Comparison of ENCODE assay signal across 19 cellular contexts in the genomic region with DNA sequence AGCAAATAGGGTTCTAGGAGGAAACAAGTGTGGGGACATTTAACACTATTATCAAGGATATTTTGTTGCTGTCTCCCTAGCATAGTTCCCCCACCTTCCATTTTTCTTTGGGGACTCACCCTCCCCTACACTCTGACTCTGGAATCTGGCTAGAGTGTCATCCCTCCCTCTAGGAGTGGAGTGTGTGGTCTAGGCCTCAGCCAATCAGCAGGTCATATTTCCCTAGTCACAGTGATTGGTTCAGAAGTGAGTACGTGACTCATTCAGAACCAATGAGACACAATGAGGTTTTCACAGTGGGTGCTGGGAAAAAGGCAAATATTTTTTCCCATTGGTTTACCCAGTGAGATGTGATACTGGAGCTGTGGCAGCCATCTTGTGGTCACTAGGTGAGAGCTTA.
DNase-seq lines count a peak whose midpoint lies in the region; ATAC-seq and TF ChIP-seq lines count a peak whose summit lies in the region.
"Had no signal": no experiment of that assay in that cellular context is flagged by ENCODE, and none has a peak within 500 bp of the region (broad histone marks: within the 10 kb centered on the region; RNA-seq: fewer than 3 reads in every experiment).

No MANE protein-coding gene starts in this region.

- peaks cover 44 to 74% (median 56%) of the 10 kb centered on the region in 10 experiments for H3K4me1 ChIP-seq in BLaER1 treated with 17β-estradiol and CSF1 and Interleukin-3, amounts not matched to agents 10 nM and 100 nM
- H3K4me1 ChIP-seq in GM23338 (ENCODE audit: insufficient read depth) (no peaks in the 10 kb centered on the region), foreskin keratinocyte (no peaks in the 10 kb centered on the region)
- no peaks in the 10 kb centered on the region for H3K4me1 ChIP-seq in effector memory CD4-positive, alpha-beta T cell (ENCODE audit: control insufficient read depth, insufficient read depth, low read length, poor library complexity, severe bottlenecking)

- no peak for TF ChIP-seq CTCF in GM23338 (conservative IDR thresholded peaks at IDR 0.05; ENCODE audit: low read depth in 2 of 2)
- TF ChIP-seq CTCF in foreskin keratinocyte (conservative IDR thresholded peaks at IDR 0.05): no peak

- peak overlapping the region in 3 of 11 experiments; percentile 30 to 56 (median 51); a peak in 3 of 22 replicates for H3K9ac ChIP-seq in BLaER1 treated with 17β-estradiol and CSF1 and Interleukin-3, amounts not matched to agents 10 nM and 100 nM
- H3K9ac ChIP-seq: GM23248 had no signal

- H3K36me3 Mint-ChIP-seq in GM23338 (ENCODE audit: low read depth): no peaks in the 10 kb centered on the region
- H3K36me3 Mint-ChIP-seq: CD8-positive, alpha-beta memory T cell had no signal

- no peak overlapping the region for H3K4me3 Mint-ChIP-seq in GM23338
- H3K4me3 Mint-ChIP-seq: CD4-positive, CD25-positive, alpha-beta regulatory T cell; CD8-positive, alpha-beta memory T cell; HFFc6 had no signal

- H3K9me3 ChIP-seq in BLaER1 treated with 17β-estradiol and CSF1 and Interleukin-3, amounts not matched to agents 10 nM and 100 nM (replicated peaks in 1 of 11): peaks cover 0 to 13% (median 6%) of the 10 kb centered on the region in 11 experiments; a peak in 11 of 22 replicates
- no peaks in the 10 kb centered on the region for H3K9me3 ChIP-seq in effector memory CD4-positive, alpha-beta T cell (ENCODE audit: control insufficient read depth, low read length)

- DNase-seq in GM23338 (ENCODE audit: low spot score): no peak
- DNase-seq in RKO (ENCODE audit: low spot score): peak; percentile 25
- no peak for DNase-seq in foreskin keratinocyte
- DNase-seq in effector memory CD4-positive, alpha-beta T cell: no peak
- no peak for DNase-seq in KBM-7
- DNase-seq in pons (ENCODE audit: low spot score): no peak
- DNase-seq: 8988T; C1 segment of cervical spinal cord; CD4-positive, CD25-positive, alpha-beta regulatory T cell; CD8-positive, alpha-beta memory T cell; COR-L47; DMS 273 treated with DMSO at 0.1 percent for 48 hours; DMS53; DND-41; GM23248; HCEC 1CT; HFFc6 had no signal

- H3F3A ChIP-seq in GM23338 (replicated peaks; ENCODE audit: low read depth): no peaks in the 10 kb centered on the region

- no peaks in the 10 kb centered on the region for H3K9me3 Mint-ChIP-seq in GM23338

- H3K27me3 ChIP-seq in BLaER1 treated with 17β-estradiol and CSF1 and Interleukin-3, amounts not matched to agents 10 nM and 100 nM: no peaks in the 10 kb centered on the region
- H3K27me3 ChIP-seq in GM23338 (ENCODE audit: insufficient read depth) (no peaks in the 10 kb centered on the region), foreskin keratinocyte (no peaks in the 10 kb centered on the region)
- H3K27me3 ChIP-seq in effector memory CD4-positive, alpha-beta T cell (replicated peaks; ENCODE audit: control insufficient read depth, insufficient read depth, low read length, poor library complexity, severe bottlenecking): no peaks in the 10 kb centered on the region

- peaks cover 5% of the 10 kb centered on the region; the same call in 1 of the 3 replicates for H3K4me1 Mint-ChIP-seq in GM23338
- H3K4me1 Mint-ChIP-seq: CD4-positive, CD25-positive, alpha-beta regulatory T cell had no signal

- peak overlapping the region; percentile 63 to 95 (median 81) for H3K4me2 ChIP-seq in BLaER1 treated with 17β-estradiol and CSF1 and Interleukin-3, amounts not matched to agents 10 nM and 100 nM
- H3K4me2 ChIP-seq in GM23338: no peak overlapping the region

- peaks cover 5% of the 10 kb centered on the region; the same call in 1 of the 2 replicates for H3K9me2 ChIP-seq in GM23338 (ENCODE audit: insufficient read depth)

- H3K36me3 ChIP-seq in BLaER1 treated with 17β-estradiol and CSF1 and Interleukin-3, amounts not matched to agents 10 nM and 100 nM: no peaks in the 10 kb centered on the region
- no peaks in the 10 kb centered on the region for H3K36me3 ChIP-seq in GM23338 (ENCODE audit: insufficient read depth)
- H3K36me3 ChIP-seq in effector memory CD4-positive, alpha-beta T cell (ENCODE audit: control insufficient read depth, insufficient read depth, low read length): no peaks in the 10 kb centered on the region

- H3K27ac ChIP-seq in BLaER1 treated with 17β-estradiol and CSF1 and Interleukin-3, amounts not matched to agents 10 nM and 100 nM: peak overlapping the region in 6 of 11 experiments; percentile 54 to 77 (median 72); a peak in 14 of 22 replicates
- no peak overlapping the region for H3K27ac ChIP-seq in GM23338 (ENCODE audit: low read depth)
- H3K27ac ChIP-seq in foreskin keratinocyte: no peak overlapping the region
- H3K27ac ChIP-seq in effector memory CD4-positive, alpha-beta T cell (ENCODE audit: insufficient read depth, low read length, poor library complexity, severe bottlenecking): no peak overlapping the region
- H3K27ac ChIP-seq: GM23248 had no signal

- H3K4me3 ChIP-seq in BLaER1 treated with 17β-estradiol and CSF1 and Interleukin-3, amounts not matched to agents 10 nM and 100 nM: no peak overlapping the region
- H3K4me3 ChIP-seq in GM23338: no peak overlapping the region
- H3K4me3 ChIP-seq in effector memory CD4-positive, alpha-beta T cell (ENCODE audit: insufficient read depth, low read depth, low read length, poor library complexity, severe bottlenecking): no peak overlapping the region
- H3K4me3 ChIP-seq: GM23248 had no signal

- no peak overlapping the region for H3K27ac Mint-ChIP-seq in GM23338
- H3K27ac Mint-ChIP-seq: CD4-positive, CD25-positive, alpha-beta regulatory T cell; CD8-positive, alpha-beta memory T cell; HFFc6 had no signal

- H4K20me1 ChIP-seq in BLaER1 treated with 17β-estradiol and CSF1 and Interleukin-3, amounts not matched to agents 10 nM and 100 nM: no peaks in the 10 kb centered on the region
- no peaks in the 10 kb centered on the region for H4K20me1 ChIP-seq in GM23338 (replicated peaks; ENCODE audit: insufficient read depth)

- no peaks in the 10 kb centered on the region for H3K27me3 Mint-ChIP-seq in GM23338 (ENCODE audit: insufficient read depth, low read depth, poor library complexity)
- H3K27me3 Mint-ChIP-seq: CD8-positive, alpha-beta memory T cell had no signal

- in situ Hi-C loops in KBM-7 (cut with MboI; ENCODE audit: low pct_unique_long_range_greater_than_20kb, low sequenced_read_pairs): no loop called here

- peak overlapping the region; percentile 59; the same call in 1 of the 2 replicates for H2AFZ ChIP-seq in GM23338
- H2AFZ ChIP-seq: GM23248 had no signal

- ATAC-seq in GM23338 (no peak), foreskin keratinocyte (peak; percentile 38), HG03025 (IDR thresholded peaks at IDR 0.05; ENCODE audit: low FRiP score, unreplicated experiment) (no peak)

- no peaks in the 10 kb centered on the region for H3K79me2 ChIP-seq in GM23338 (replicated peaks; ENCODE audit: insufficient read depth)

TF ChIP-seq in GM23338, 12 proteins besides CTCF, POLR2A, EP300 and RAD21:
- no peak for TF ChIP-seq ZNF331 (CRISPR knock-in tag; IDR thresholded peaks at IDR 0.05; ENCODE audit: low read depth)

Comparison
In these comparisons a context has a peak if more than half of its experiments do, and no peak if none do; other contexts are left out.
1. H3K27ac ChIP-seq: peak in BLaER1 treated with 17β-estradiol and CSF1 and Interleukin-3, amounts not matched to agents 10 nM and 100 nM (6 of 11); none in GM23338 (single experiment), foreskin keratinocyte (single experiment) and effector memory CD4-positive, alpha-beta T cell (single experiment).